Comparison of ENCODE assay signal across 8 cellular contexts in genomic region chr15:41894791-41895463, GRCh38. TPM values are rescaled to one million over a fixed set of nuclear protein-coding genes. Genes with fewer than 3 reads are reported as not detected.
DNase-seq lines count a peak whose midpoint lies in the region; ATAC-seq and TF ChIP-seq lines count a peak whose summit lies in the region.

No MANE protein-coding gene starts in this region.

- ATAC-seq in GM19328 (IDR thresholded peaks at IDR 0.05; ENCODE audit: unreplicated experiment) (peak; percentile 76), HG03457 (IDR thresholded peaks at IDR 0.05; ENCODE audit: unreplicated experiment) (peak; percentile 68), heart right ventricle (peak; percentile 74 to 92 (median 88))

- peak overlapping the region; percentile 89 to 97 (median 94) for H3K4me2 ChIP-seq in BLaER1 treated with 17β-estradiol and CSF1 and Interleukin-3, amounts not matched to agents 10 nM and 100 nM
- H3K4me2 ChIP-seq in SK-N-SH = peak overlapping the region; percentile 65
- peak overlapping the region; percentile 56 for H3K4me2 ChIP-seq in smooth muscle cell

- H3K27me3 Mint-ChIP-seq in activated naive CD4-positive, alpha-beta T cell treated with anti-CD3 and anti-CD28 coated beads for 36 hours (ENCODE audit: low read depth) = no peaks in the 10 kb centered on the region

- DNase-seq in SK-N-SH (peak; percentile 97), heart right ventricle (peak; percentile 82 to 86), smooth muscle cell (lab: John Stamatoyannopoulos, UW; ENCODE audit: unreplicated experiment) (peak; percentile 15), HuH-7.5 (ENCODE audit: low spot score) (no peak)
- DNase-seq in activated naive CD4-positive, alpha-beta T cell treated with anti-CD3 and anti-CD28 coated beads for 36 hours = peak; percentile 85

- peak; percentile 36 for TF ChIP-seq CTCF in SK-N-SH (IDR thresholded peaks at IDR 0.05)
- peak in 5 of 9 donors; percentile 17 to 52 (median 40) for TF ChIP-seq CTCF in heart right ventricle (IDR thresholded peaks at IDR 0.05)
- TF ChIP-seq CTCF in smooth muscle cell (IDR thresholded peaks at IDR 0.05; ENCODE audit: borderline replicate concordance, insufficient read depth, poor library complexity, severe bottlenecking) = no peak

- H3K4me3 ChIP-seq in BLaER1 treated with 17β-estradiol and CSF1 and Interleukin-3, amounts not matched to agents 10 nM and 100 nM = peak overlapping the region in 6 of 10 experiments; percentile 6 to 61 (median 21); a peak in 8 of 20 replicates
- H3K4me3 ChIP-seq in SK-N-SH (ENCODE audit: low read depth in 2 of 2, low read length in 1 of 2) (peak overlapping the region; percentile 14 to 25; a peak in 2 of 4 replicates), heart right ventricle (peak overlapping the region in 9 of 10 donors; percentile 26 to 55 (median 51)), smooth muscle cell (no peak overlapping the region)

- H3K79me2 ChIP-seq in SK-N-SH (ENCODE audit: insufficient read depth) (no peaks in the 10 kb centered on the region), smooth muscle cell (ENCODE audit: low read depth) (no peaks in the 10 kb centered on the region)

- no peaks in the 10 kb centered on the region for H3K9me2 ChIP-seq in SK-N-SH

- peak overlapping the region; percentile 1 to 79 (median 71); a peak in 21 of 22 replicates for H3K27ac ChIP-seq in BLaER1 treated with 17β-estradiol and CSF1 and Interleukin-3, amounts not matched to agents 10 nM and 100 nM
- peak overlapping the region; percentile 65 to 97 for H3K27ac ChIP-seq in SK-N-SH (ENCODE audit: low read depth in 2 of 2, low read length in 1 of 2)
- H3K27ac ChIP-seq in heart right ventricle = peak overlapping the region; percentile 77 to 93 (median 86)
- H3K27ac ChIP-seq in smooth muscle cell (ENCODE audit: low read depth) = peak overlapping the region; percentile 24

- intact Hi-C loops in activated naive CD4-positive, alpha-beta T cell treated with anti-CD3 and anti-CD28 coated beads for 36 hours (cut with micrococcal nuclease) = loop anchor here (2.0 kb wide), 1 partner anchor 66 kb away; the partner anchor contains the start of gene JMJD7
- intact Hi-C loops in heart right ventricle (cut with DNase I) = loop anchor here in 4 of 10 donors (5.0 to 10.0 kb wide), 5 partner anchors 58 to 123 kb away; partner anchors contain the start of genes MAPKBP1 (in 2 of the 4), JMJD7 (in 1 of the 4) and PLA2G4B (in 1 of the 4)

- peak overlapping the region; percentile 71 for H3K27ac Mint-ChIP-seq in activated naive CD4-positive, alpha-beta T cell treated with anti-CD3 and anti-CD28 coated beads for 36 hours

- peak overlapping the region; percentile 40 to 75 (median 62); a peak in 20 of 22 replicates for H3K9ac ChIP-seq in BLaER1 treated with 17β-estradiol and CSF1 and Interleukin-3, amounts not matched to agents 10 nM and 100 nM
- H3K9ac ChIP-seq in SK-N-SH = peak overlapping the region; percentile 55
- H3K9ac ChIP-seq in smooth muscle cell (ENCODE audit: low read depth) = no peak overlapping the region

- H3K36me3 Mint-ChIP-seq in activated naive CD4-positive, alpha-beta T cell treated with anti-CD3 and anti-CD28 coated beads for 36 hours (ENCODE audit: low read depth) = peaks cover 4% of the 10 kb centered on the region

- H3F3A ChIP-seq in SK-N-SH (replicated peaks; ENCODE audit: insufficient read depth) (peaks cover 20% of the 10 kb centered on the region), smooth muscle cell (ENCODE audit: low read depth) (no peaks in the 10 kb centered on the region)

- TF ChIP-seq EP300 in SK-N-SH (IDR thresholded peaks at IDR 0.05; ENCODE audit: borderline replicate concordance in 1 of 2, low read depth in 1 of 2, low read length in 1 of 2) = peak in 1 of 2 experiments; percentile 70; a peak in 1 of 4 replicates

- H2AFZ ChIP-seq in SK-N-SH (ENCODE audit: low read depth) (peak overlapping the region; percentile 79; the same call in 1 of the 2 replicates), smooth muscle cell (ENCODE audit: low read depth) (no peak overlapping the region)

- H3K9me3 ChIP-seq in BLaER1 treated with 17β-estradiol and CSF1 and Interleukin-3, amounts not matched to agents 10 nM and 100 nM (replicated peaks in 1 of 11) = no peaks in the 10 kb centered on the region
- H3K9me3 ChIP-seq in SK-N-SH = no peaks in the 10 kb centered on the region
- no peaks in the 10 kb centered on the region for H3K9me3 ChIP-seq in heart right ventricle
- H3K9me3 ChIP-seq in smooth muscle cell (replicated peaks; ENCODE audit: low read depth) = no peaks in the 10 kb centered on the region

- H3K4me3 Mint-ChIP-seq in activated naive CD4-positive, alpha-beta T cell treated with anti-CD3 and anti-CD28 coated beads for 36 hours = peak overlapping the region; percentile 9

- 13% methylated on average over 10 of the region's 24 CpGs for WGBS in SK-N-SH (ENCODE audit: low lambda C conversion rate)
- 5% methylated on average over 23 to 24 of the region's 24 CpGs for WGBS in heart right ventricle, 2 donors
- 55% methylated on average over 17 of the region's 24 CpGs for WGBS in smooth muscle cell (ENCODE audit: low lambda C conversion rate)

- H4K20me1 ChIP-seq in BLaER1 treated with 17β-estradiol and CSF1 and Interleukin-3, amounts not matched to agents 10 nM and 100 nM = peaks cover 0 to 1% (median 0%) of the 10 kb centered on the region in 11 experiments; a peak in 2 of 22 replicates
- H4K20me1 ChIP-seq in SK-N-SH (ENCODE audit: insufficient read depth) = no peaks in the 10 kb centered on the region
- H4K20me1 ChIP-seq in smooth muscle cell (ENCODE audit: low read depth) = no peaks in the 10 kb centered on the region

- H3K4me1 ChIP-seq in BLaER1 treated with 17β-estradiol and CSF1 and Interleukin-3, amounts not matched to agents 10 nM and 100 nM = peaks cover 35 to 91% (median 84%) of the 10 kb centered on the region in 10 experiments
- H3K4me1 ChIP-seq in SK-N-SH (ENCODE audit: control insufficient read depth in 1 of 2, insufficient read depth in 2 of 2, low read depth in 1 of 2, low read length in 1 of 2) (peaks cover 12 to 45% of the 10 kb centered on the region in 2 experiments; a peak in 3 of 4 replicates), heart right ventricle (peaks cover 19 to 43% (median 30%) of the 10 kb centered on the region in 9 donors), smooth muscle cell (ENCODE audit: low read depth) (peaks cover 11% of the 10 kb centered on the region)

- H3K27me3 ChIP-seq in BLaER1 treated with 17β-estradiol and CSF1 and Interleukin-3, amounts not matched to agents 10 nM and 100 nM = no peaks in the 10 kb centered on the region
- H3K27me3 ChIP-seq in SK-N-SH (ENCODE audit: insufficient read depth) (no peaks in the 10 kb centered on the region), heart right ventricle (no peaks in the 10 kb centered on the region), smooth muscle cell (ENCODE audit: low read depth) (no peaks in the 10 kb centered on the region)

- CTCF ChIA-PET in SK-N-SH (lab: Yijun Ruan, JAX) = interaction anchor here (0.8 to 6.1 kb wide), 12 partner anchors 8 to 337 kb away, joined by 3 to 52 read pairs (median 3); partner anchors contain the start of gene MAPKBP1
- CTCF ChIA-PET in activated naive CD4-positive, alpha-beta T cell treated with anti-CD3 and anti-CD28 coated beads for 36 hours (lab: Charles Lee) = interaction anchor here (0.9 to 2.0 kb wide), 5 partner anchors 8 to 200 kb away, joined by 3 to 10 read pairs (median 4); no protein-coding TSS in a partner anchor

- H3K36me3 ChIP-seq in BLaER1 treated with 17β-estradiol and CSF1 and Interleukin-3, amounts not matched to agents 10 nM and 100 nM = peaks cover 0 to 28% (median 0%) of the 10 kb centered on the region in 11 experiments; a peak in 9 of 22 replicates
- H3K36me3 ChIP-seq in SK-N-SH (replicated peaks in 1 of 2; ENCODE audit: control insufficient read depth in 1 of 2, insufficient read depth in 2 of 2, low read length in 1 of 2) = peaks cover 5 to 7% of the 10 kb centered on the region in 2 experiments
- H3K36me3 ChIP-seq in heart right ventricle = peaks cover 0 to 38% (median 24%) of the 10 kb centered on the region in 9 donors
- H3K36me3 ChIP-seq in smooth muscle cell (ENCODE audit: low read depth) = no peaks in the 10 kb centered on the region

- H3K9me3 Mint-ChIP-seq in activated naive CD4-positive, alpha-beta T cell treated with anti-CD3 and anti-CD28 coated beads for 36 hours = no peaks in the 10 kb centered on the region

- TF ChIP-seq RAD21 in SK-N-SH (IDR thresholded peaks at IDR 0.05; ENCODE audit: low read length) = peak; percentile 24

- H3K4me1 Mint-ChIP-seq in activated naive CD4-positive, alpha-beta T cell treated with anti-CD3 and anti-CD28 coated beads for 36 hours (ENCODE audit: low read depth) = peaks cover 37% of the 10 kb centered on the region

- POLR2A ChIA-PET in SK-N-SH (lab: Yijun Ruan, JAX) = interaction anchor here (0.6 to 1.5 kb wide), 7 partner anchors 12 to 351 kb away, joined by 3 to 7 read pairs (median 3); partner anchors contain the start of genes EHD4, JMJD7 and RPAP1

TF ChIP-seq in SK-N-SH, 30 proteins besides CTCF, POLR2A, EP300 and RAD21 (continues in another document):
- TF ChIP-seq MXI1 (IDR thresholded peaks at IDR 0.05; ENCODE audit: low read depth, low read length) (0 out of 2 replicates have a peak, but pooled peaks have one; percentile 21), CHD2 (IDR thresholded peaks at IDR 0.05; ENCODE audit: low read length, partially characterized antibody) (peak; percentile 23)

RNA-seq across cellular contexts. Expression of gene SPTBN5, which starts 1.1 kb away (rescaled TPM):
- polyA plus RNA-seq in SK-N-SH (2012; rRNA removed) = 0.23 TPM in 2 replicates
- 0.05 TPM in 2 replicates for polyA plus RNA-seq in SK-N-SH (2012; cell fraction: cytosol; rRNA removed)
- 1.2 and 1.7 TPM in 2 replicates for polyA plus RNA-seq in SK-N-SH (2012; cell fraction: nucleus; rRNA removed)
- under 1 TPM; 0.17 to 0.32 TPM for total RNA-seq in activated naive CD4-positive, alpha-beta T cell treated with anti-CD3 and anti-CD28 coated beads for 36 hours
- 1 to 10 TPM; 1.6 to 5.9 (median 2.4) TPM for total RNA-seq in heart right ventricle
- 1 to 10 TPM in 1 of 2 donors, under 1 TPM in 1; 0.94 to 8.7 TPM for polyA plus RNA-seq in heart right ventricle
- total RNA-seq in smooth muscle cell = 0.04 and 0.13 TPM in 2 replicates
- 0.08 and 1.1 TPM in 2 replicates for polyA plus RNA-seq in smooth muscle cell

RNA-seq across cellular contexts. Expression of gene PLA2G4B, which starts 56.3 kb away (rescaled TPM):
- 5.3 and 6.1 TPM in 2 replicates for polyA plus RNA-seq in SK-N-SH (2012; rRNA removed)
- polyA plus RNA-seq in SK-N-SH (2012; cell fraction: cytosol; rRNA removed) = 1.1 and 1.2 TPM in 2 replicates
- polyA plus RNA-seq in SK-N-SH (2012; cell fraction: nucleus; rRNA removed) = 38.2 and 48.8 TPM in 2 replicates
- 1 to 10 TPM; 9.0 to 9.7 TPM for total RNA-seq in activated naive CD4-positive, alpha-beta T cell treated with anti-CD3 and anti-CD28 coated beads for 36 hours
- 1 to 10 TPM; 1.6 to 6.7 (median 3.2) TPM for total RNA-seq in heart right ventricle
- polyA plus RNA-seq in heart right ventricle = 10 to 100 TPM in 1 of 2 donors, 1 to 10 TPM in 1; 2.7 to 16.0 TPM
- 0.85 and 4.2 TPM in 2 replicates for total RNA-seq in smooth muscle cell
- 2.2 and 9.5 TPM in 2 replicates for polyA plus RNA-seq in smooth muscle cell

Comparison
In these comparisons a context has a peak if more than half of its experiments do, and no peak if none do; other contexts are left out.
1. H3K27ac ChIP-seq: peak in every context shown above with its lines; median percentile 86 in heart right ventricle; 81 in SK-N-SH; 71 in BLaER1 treated with 17β-estradiol and CSF1 and Interleukin-3, amounts not matched to agents 10 nM and 100 nM; 24 in smooth muscle cell.